ENCODE assay signal across 8 cellular contexts in genomic region chr12:7189398-7190267, GRCh38. TPM values are rescaled to one million over a fixed set of nuclear protein-coding genes. Genes with fewer than 3 reads are reported as not detected.
DNase-seq lines count a peak whose midpoint lies in the region; ATAC-seq and TF ChIP-seq lines count a peak whose summit lies in the region.

Gene PEX5 (plus strand): TSS chr12:7189686. CDS start chr12:7190378, 692 bp downstream.

- DNase-seq in ELF-1 (ENCODE audit: low read depth, low spot score) (peak; percentile 87), H7 (peak; percentile 94), SHP77 treated with DMSO at 0.1 percent for 48 hours (lab: John Stamatoyannopoulos, UW) (peak; percentile 54), fibroblast of the aortic adventitia (ENCODE audit: low read depth) (peak; percentile 92)
- peak; percentile 94 for DNase-seq in activated effector memory CD4-positive, alpha-beta T cell treated with anti-CD3 and anti-CD28 coated beads, Interleukin-2, amount 50 U/mL, for 16 hours
- peak; percentile 83 for DNase-seq in stimulated activated naive CD8-positive, alpha-beta T cell treated with anti-CD3 and anti-CD28 coated beads, Interleukin-15, Interleukin-2, amounts not matched to agents 100 U/mL and 50 U/mL, for 24 hours

- H3K4me1 Mint-ChIP-seq in nephron: peaks cover 22% of the 10 kb centered on the region

- peak within 1 kb of the TSS; percentile 97 for H2AFZ ChIP-seq in Loucy (ENCODE audit: low read length)

- no peaks in the 10 kb centered on the region for H3K9me2 ChIP-seq in Loucy (replicated peaks; ENCODE audit: low read depth, low read length)

- H3K9me3 Mint-ChIP-seq in nephron: no peaks in the 10 kb centered on the region

- H3K36me3 ChIP-seq in H7 (replicated peaks; ENCODE audit: control insufficient read depth, insufficient read depth, low read length): peaks cover 2% of the 10 kb centered on the region
- H3K36me3 ChIP-seq in Loucy (ENCODE audit: insufficient read depth, low read length): no peaks in the 10 kb centered on the region

- H3K9me3 ChIP-seq in Loucy (ENCODE audit: insufficient read depth, low read depth, low read length): no peaks in the 10 kb centered on the region

- peaks cover 6% of the 10 kb centered on the region; the same call in 1 of the 2 replicates for H3F3A ChIP-seq in Loucy (ENCODE audit: low read depth)

- H3K4me3 ChIP-seq in H7 (ENCODE audit: insufficient read depth, low read depth, low read length) (peak within 1 kb of the TSS; percentile 88), Loucy (ENCODE audit: low read length, poor library complexity, severe bottlenecking) (peak within 1 kb of the TSS; percentile 79), fibroblast of the aortic adventitia (ENCODE audit: low read depth, low read length) (peak within 1 kb of the TSS; percentile 93)

- H3K27me3 Mint-ChIP-seq in nephron (ENCODE audit: low read depth): no peaks in the 10 kb centered on the region

- peak within 1 kb of the TSS; percentile 97 for H3K4me2 ChIP-seq in Loucy (ENCODE audit: low read depth, low read length, poor library complexity, severe bottlenecking)

- peak within 1 kb of the TSS; percentile 81 for H3K9ac ChIP-seq in Loucy (ENCODE audit: low read depth, low read length, poor library complexity, severe bottlenecking)

- peaks cover 5% of the 10 kb centered on the region for H4K20me1 ChIP-seq in Loucy (ENCODE audit: insufficient read depth, low read length, poor library complexity, severe bottlenecking)

- peaks cover 75% of the 10 kb centered on the region for H3K4me1 ChIP-seq in Loucy (ENCODE audit: insufficient read depth, low read length, poor library complexity, severe bottlenecking)

- peak; percentile 99 for ATAC-seq in stimulated activated naive CD8-positive, alpha-beta T cell treated with anti-CD3 and anti-CD28 coated beads, Interleukin-15, Interleukin-2, amounts not matched to agents 100 U/mL and 50 U/mL, for 24 hours

- no peak for TF ChIP-seq CTCF in Loucy (conservative IDR thresholded peaks at IDR 0.05; ENCODE audit: low read length)
- no peak for TF ChIP-seq CTCF in fibroblast of the aortic adventitia (IDR thresholded peaks at IDR 0.05; ENCODE audit: insufficient read depth, low read length)
- TF ChIP-seq CTCF in nephron (IDR thresholded peaks at IDR 0.05; ENCODE audit: unreplicated experiment in 3 of 3): no peak

- peaks cover 25% of the 10 kb centered on the region for H3K36me3 Mint-ChIP-seq in nephron (ENCODE audit: low read depth)

- H3K27me3 ChIP-seq in H7 (ENCODE audit: control insufficient read depth, insufficient read depth, low read length) (no peaks in the 10 kb centered on the region), Loucy (ENCODE audit: insufficient read depth, low read length, poor library complexity, severe bottlenecking) (no peaks in the 10 kb centered on the region)

- peak within 1 kb of the TSS; percentile 77 to 98 (median 96) for H3K27ac Mint-ChIP-seq in nephron

- H3K4me3 Mint-ChIP-seq in nephron: peak within 1 kb of the TSS; percentile 98 to 99 (median 98)

- peaks cover 39% of the 10 kb centered on the region; the same call in 1 of the 2 replicates for H3K79me2 ChIP-seq in Loucy (ENCODE audit: insufficient read depth, low read length)

RNA-seq across cellular contexts. Expression of gene PEX5, which starts in this region (rescaled TPM):
- total RNA-seq in H7 (2014; rRNA removed; shearing (Covaris generic)): 26.4 and 45.9 TPM in 2 replicates
- total RNA-seq in fibroblast of the aortic adventitia (ENCODE audit: low replicate concordance): 24.3 and 126 TPM in 2 replicates

Comparison
In these comparisons a context has a peak if more than half of its experiments do, and no peak if none do; other contexts are left out.
1. Peak in every context shown above with its lines: DNase-seq, ATAC-seq and H3K4me3 ChIP-seq.